ENCODE assay signal across 11 cellular contexts in genomic region chr16:84732674-84733352, GRCh38. TPM values are rescaled to one million over a fixed set of nuclear protein-coding genes. Genes with fewer than 3 reads are reported as not detected.
DNase-seq lines count a peak whose midpoint lies in the region; TF ChIP-seq lines count a peak whose summit lies in the region.
"Had no signal": no experiment of that assay in that cellular context is flagged by ENCODE, and none has a peak within 500 bp of the region (broad histone marks: within the 10 kb centered on the region; RNA-seq: fewer than 3 reads in every experiment).

No MANE protein-coding gene starts in this region.

- peaks cover 4 to 5% of the 10 kb centered on the region in 2 experiments for H3K4me1 ChIP-seq in trophoblast cell (ENCODE audit: control insufficient read depth in 1 of 2, insufficient read depth in 2 of 2, low read length in 2 of 2)

- H2AFZ ChIP-seq in trophoblast cell (ENCODE audit: insufficient read depth, low read length, poor library complexity): peak overlapping the region; percentile 90

- no peaks in the 10 kb centered on the region for H3K27me3 ChIP-seq in trophoblast cell (ENCODE audit: insufficient read depth, low read length)
- no peaks in the 10 kb centered on the region for H3K27me3 ChIP-seq in MG63

- H3K9me3 ChIP-seq in trophoblast cell (ENCODE audit: insufficient read depth, low read depth, low read length): no peaks in the 10 kb centered on the region
- no peaks in the 10 kb centered on the region for H3K9me3 ChIP-seq in MG63

- peak overlapping the region; percentile 91 for H2BK12ac ChIP-seq in trophoblast cell (ENCODE audit: low read length)

- no peak overlapping the region for H4K12ac ChIP-seq in trophoblast cell (ENCODE audit: low read depth, low read length)

- POLR2A ChIA-PET in HEK293T (lab: Yijun Ruan, JAX): no interaction called here

- no peak for TF ChIP-seq CTCF in NB4 (IDR thresholded peaks at IDR 0.05; ENCODE audit: low read depth, low read length)
- TF ChIP-seq CTCF in chondrocyte (IDR thresholded peaks at IDR 0.05): no peak

- peak overlapping the region; percentile 95 for H4K91ac ChIP-seq in trophoblast cell (ENCODE audit: low read depth, low read length)

- no peaks in the 10 kb centered on the region for H3K27me3 Mint-ChIP-seq in chondrocyte (ENCODE audit: low read depth)
- H3K27me3 Mint-ChIP-seq: activated B cell treated with CpG ODN at 0.5 μM for 24 hours had no signal

- no peak for TF ChIP-seq POLR2A in NB4 (IDR thresholded peaks at IDR 0.05; ENCODE audit: extremely low read depth, insufficient read length)

- no CpG with 5 or more reads among the region's 9 CpGs for WGBS in trophoblast cell (ENCODE audit: extremely low coverage, insufficient coverage, insufficient read length)

- H2AK5ac ChIP-seq in trophoblast cell (ENCODE audit: low read length): peak overlapping the region; percentile 79

- H2BK5ac ChIP-seq in trophoblast cell (ENCODE audit: low read depth, low read length, poor library complexity): peak overlapping the region; percentile 89

- H3K27ac ChIP-seq in trophoblast cell (ENCODE audit: low read depth, low read length): peak overlapping the region; percentile 49

- H3K4me2 ChIP-seq in trophoblast cell (ENCODE audit: low read length): no peak overlapping the region

- peaks cover 9% of the 10 kb centered on the region for H3K79me2 ChIP-seq in trophoblast cell (ENCODE audit: control insufficient read depth, insufficient read depth, low read length, poor library complexity)

- CTCF ChIA-PET in HEK293T (lab: Yijun Ruan, JAX): no interaction called here

- DNase-seq in DMS153 (lab: John Stamatoyannopoulos, UW): peak; percentile 42
- DNase-seq in NB4 (ENCODE audit: low read depth): peak; percentile 49
- no peak for DNase-seq in chondrocyte (ENCODE audit: low spot score)
- peak in 1 of 2 donors; percentile 30 for DNase-seq in trophoblast cell
- DNase-seq in NCI-H748 (lab: John Stamatoyannopoulos, UW; ENCODE audit: unreplicated experiment): no peak
- no peak for DNase-seq in MG63
- DNase-seq in NCI-H226: no peak
- no peak for DNase-seq in HEK293T (ENCODE audit: extremely low spot score)
- DNase-seq: activated B cell treated with CpG ODN at 0.5 μM for 24 hours, activated gamma-delta T cell, DMS79 had no signal

- H3K9me3 Mint-ChIP-seq in chondrocyte (ENCODE audit: low read depth): no peaks in the 10 kb centered on the region
- H3K9me3 Mint-ChIP-seq: activated B cell treated with CpG ODN at 0.5 μM for 24 hours had no signal

- H3K4me1 Mint-ChIP-seq in chondrocyte (ENCODE audit: low read depth): peaks cover 56% of the 10 kb centered on the region

- no peak overlapping the region for H3K9ac ChIP-seq in trophoblast cell (ENCODE audit: low read length)

- H4K8ac ChIP-seq in trophoblast cell (ENCODE audit: low read depth, low read length): peak overlapping the region; percentile 85

- H3K4me3 Mint-ChIP-seq in chondrocyte (ENCODE audit: unreplicated experiment): no peak overlapping the region
- H3K4me3 Mint-ChIP-seq: activated B cell treated with CpG ODN at 0.5 μM for 24 hours had no signal

- H2BK120ac ChIP-seq in trophoblast cell (ENCODE audit: insufficient read depth, low read length, poor library complexity): peak overlapping the region; percentile 97

- H3K4ac ChIP-seq in trophoblast cell (ENCODE audit: low read depth, low read length): peak overlapping the region; percentile 99

- no peaks in the 10 kb centered on the region for H3K36me3 Mint-ChIP-seq in chondrocyte (ENCODE audit: low read depth)

- peak overlapping the region; percentile 97 for H3K18ac ChIP-seq in trophoblast cell (ENCODE audit: low read length)

- H3K23ac ChIP-seq in trophoblast cell (ENCODE audit: low read length): no peak overlapping the region

- peaks cover 4 to 11% of the 10 kb centered on the region in 2 experiments for H3K36me3 ChIP-seq in trophoblast cell (ENCODE audit: control insufficient read depth in 1 of 2, insufficient read depth in 2 of 2, low read length in 2 of 2)
- peaks cover 14% of the 10 kb centered on the region for H3K36me3 ChIP-seq in MG63

- H3K4me3 ChIP-seq in NB4 (ENCODE audit: low read depth, low read length) (no peak overlapping the region), trophoblast cell (ENCODE audit: low read depth, low read length) (no peak overlapping the region), MG63 (no peak overlapping the region)

- peaks cover 10% of the 10 kb centered on the region for H3K79me1 ChIP-seq in trophoblast cell (ENCODE audit: low read length)

- peak overlapping the region; percentile 66 for H3K27ac Mint-ChIP-seq in chondrocyte (ENCODE audit: unreplicated experiment)
- H3K27ac Mint-ChIP-seq: activated B cell treated with CpG ODN at 0.5 μM for 24 hours had no signal

- H3K14ac ChIP-seq in trophoblast cell (ENCODE audit: low read length): peak overlapping the region; percentile 87

TF ChIP-seq in HEK293T, 16 proteins besides CTCF, POLR2A, EP300 and RAD21:
- TF ChIP-seq FOXK2 (IDR thresholded peaks at IDR 0.05) (no peak), ELF4 (IDR thresholded peaks at IDR 0.05) (no peak), SUZ12 (IDR thresholded peaks at IDR 0.05) (no peak), HDGF (IDR thresholded peaks at IDR 0.05; ENCODE audit: borderline replicate concordance) (no peak), L3MBTL2 (conservative IDR thresholded peaks at IDR 0.05) (no peak), CTBP1 (IDR thresholded peaks at IDR 0.05; ENCODE audit: borderline replicate concordance) (no peak), FOXM1 (IDR thresholded peaks at IDR 0.05; ENCODE audit: borderline replicate concordance) (no peak), ZNF384 (IDR thresholded peaks at IDR 0.05) (no peak), PKNOX1 (IDR thresholded peaks at IDR 0.05) (no peak), LEF1 (IDR thresholded peaks at IDR 0.05; ENCODE audit: borderline replicate concordance) (no peak), TARDBP (IDR thresholded peaks at IDR 0.05) (no peak), SP1 (IDR thresholded peaks at IDR 0.05) (no peak), NFRKB (IDR thresholded peaks at IDR 0.05) (no peak), BHLHE40 (IDR thresholded peaks at IDR 0.05; ENCODE audit: borderline replicate concordance) (no peak), FOXA1 (IDR thresholded peaks at IDR 0.05) (no peak)

RNA-seq across cellular contexts. Expression of gene USP10, which starts 33.0 kb away (rescaled TPM):
- 43.0 to 59.3 TPM (median 43.4 TPM) in 3 replicates for total RNA-seq in chondrocyte
- polyA plus RNA-seq in trophoblast cell (2013): 86.2 and 87.9 TPM in 2 replicates
- total RNA-seq in MG63 (2014; rRNA removed; shearing (Covaris generic); ENCODE audit: low replicate concordance): 29.8 and 33.5 TPM in 2 replicates

Comparison
In these comparisons a context has a peak if more than half of its experiments do, and no peak if none do; other contexts are left out.
1. DNase-seq: peak in DMS153 (single experiment) and NB4 (single experiment); none in chondrocyte (single experiment), NCI-H748 (single experiment), MG63 (single experiment), NCI-H226 (single experiment) and HEK293T (single experiment).